Comparison of ENCODE assay signal across 1 cellular context in the genomic region with DNA sequence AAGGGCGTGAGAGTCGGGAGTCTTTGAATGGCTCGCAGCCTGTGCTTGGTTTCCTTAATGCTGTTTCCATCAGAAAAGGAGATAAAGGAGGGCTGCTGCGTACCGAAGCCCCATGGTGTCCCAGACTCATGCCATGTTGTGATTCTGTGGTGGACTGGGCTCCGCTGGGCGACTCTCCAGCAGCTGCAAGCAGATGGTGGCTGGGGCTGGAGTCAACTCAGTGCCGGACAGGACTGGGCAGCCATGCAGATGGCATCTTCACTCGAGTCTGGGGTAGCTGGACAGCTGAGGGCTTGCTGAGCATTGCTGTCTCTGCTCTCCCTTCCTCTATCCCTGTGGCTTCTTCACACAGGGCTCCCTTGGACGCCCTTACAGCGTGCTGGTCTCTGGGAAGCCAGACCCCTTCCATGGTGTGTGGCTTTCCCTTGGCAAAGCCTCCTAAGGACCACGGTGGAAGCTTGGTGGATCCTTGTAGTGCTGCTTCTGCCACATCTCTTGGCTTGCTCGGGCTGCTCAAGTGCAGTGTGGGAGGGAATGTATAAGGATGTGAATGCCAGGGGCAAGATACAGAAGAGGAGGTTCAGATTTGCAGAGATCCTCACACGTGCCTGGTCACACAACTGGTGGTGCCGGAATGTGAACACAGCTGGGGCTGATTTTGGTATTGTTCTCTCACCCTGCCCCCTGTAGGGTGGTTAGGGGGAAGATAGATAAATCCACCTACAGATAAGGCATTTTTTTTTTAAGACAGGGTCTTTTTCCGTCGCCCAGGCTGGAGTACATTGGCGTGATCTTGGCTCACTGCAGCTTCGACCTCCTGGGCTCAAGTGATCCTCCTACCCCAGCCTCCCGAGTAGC.
TF ChIP-seq lines count a peak whose summit lies in the region.

No MANE protein-coding gene starts in this region.

TF ChIP-seq in GM12878, 131 proteins besides CTCF, POLR2A, EP300 and RAD21:
- TF ChIP-seq RB1 (IDR thresholded peaks at IDR 0.05; ENCODE audit: borderline replicate concordance) (no peak), SREBF1 (IDR thresholded peaks at IDR 0.05; ENCODE audit: low read length) (no peak), KLF5 (IDR thresholded peaks at IDR 0.05; ENCODE audit: partially characterized antibody) (no peak), LARP7 (IDR thresholded peaks at IDR 0.05) (no peak), EGR1 (IDR thresholded peaks at IDR 0.05; ENCODE audit: borderline replicate concordance in 1 of 2, low read depth in 2 of 2, low read length in 2 of 2) (no peak), FOS (IDR thresholded peaks at IDR 0.05; ENCODE audit: borderline replicate concordance, extremely low read depth, insufficient read length) (no peak), KAT2A (conservative IDR thresholded peaks at IDR 0.05; ENCODE audit: control insufficient read depth, low read depth, low read length) (no peak), PKNOX1 (IDR thresholded peaks at IDR 0.05) (no peak), CEBPB (IDR thresholded peaks at IDR 0.05; ENCODE audit: borderline replicate concordance in 1 of 2, low read depth in 2 of 2, low read length in 2 of 2) (no peak), ZNF687 (IDR thresholded peaks at IDR 0.05) (no peak), POLR2AphosphoS5 (IDR thresholded peaks at IDR 0.05; ENCODE audit: low read length) (no peak), BCL11A (IDR thresholded peaks at IDR 0.05; ENCODE audit: low read depth, low read length) (no peak), PAX8 (IDR thresholded peaks at IDR 0.05) (no peak), YY1 (IDR thresholded peaks at IDR 0.05; ENCODE audit: low read depth, low read length) (no peak), ASH2L (IDR thresholded peaks at IDR 0.05; ENCODE audit: borderline replicate concordance, low read depth) (no peak), CREM (IDR thresholded peaks at IDR 0.05; ENCODE audit: low read depth) (no peak)
- TF ChIP-seq, protein P1, sequence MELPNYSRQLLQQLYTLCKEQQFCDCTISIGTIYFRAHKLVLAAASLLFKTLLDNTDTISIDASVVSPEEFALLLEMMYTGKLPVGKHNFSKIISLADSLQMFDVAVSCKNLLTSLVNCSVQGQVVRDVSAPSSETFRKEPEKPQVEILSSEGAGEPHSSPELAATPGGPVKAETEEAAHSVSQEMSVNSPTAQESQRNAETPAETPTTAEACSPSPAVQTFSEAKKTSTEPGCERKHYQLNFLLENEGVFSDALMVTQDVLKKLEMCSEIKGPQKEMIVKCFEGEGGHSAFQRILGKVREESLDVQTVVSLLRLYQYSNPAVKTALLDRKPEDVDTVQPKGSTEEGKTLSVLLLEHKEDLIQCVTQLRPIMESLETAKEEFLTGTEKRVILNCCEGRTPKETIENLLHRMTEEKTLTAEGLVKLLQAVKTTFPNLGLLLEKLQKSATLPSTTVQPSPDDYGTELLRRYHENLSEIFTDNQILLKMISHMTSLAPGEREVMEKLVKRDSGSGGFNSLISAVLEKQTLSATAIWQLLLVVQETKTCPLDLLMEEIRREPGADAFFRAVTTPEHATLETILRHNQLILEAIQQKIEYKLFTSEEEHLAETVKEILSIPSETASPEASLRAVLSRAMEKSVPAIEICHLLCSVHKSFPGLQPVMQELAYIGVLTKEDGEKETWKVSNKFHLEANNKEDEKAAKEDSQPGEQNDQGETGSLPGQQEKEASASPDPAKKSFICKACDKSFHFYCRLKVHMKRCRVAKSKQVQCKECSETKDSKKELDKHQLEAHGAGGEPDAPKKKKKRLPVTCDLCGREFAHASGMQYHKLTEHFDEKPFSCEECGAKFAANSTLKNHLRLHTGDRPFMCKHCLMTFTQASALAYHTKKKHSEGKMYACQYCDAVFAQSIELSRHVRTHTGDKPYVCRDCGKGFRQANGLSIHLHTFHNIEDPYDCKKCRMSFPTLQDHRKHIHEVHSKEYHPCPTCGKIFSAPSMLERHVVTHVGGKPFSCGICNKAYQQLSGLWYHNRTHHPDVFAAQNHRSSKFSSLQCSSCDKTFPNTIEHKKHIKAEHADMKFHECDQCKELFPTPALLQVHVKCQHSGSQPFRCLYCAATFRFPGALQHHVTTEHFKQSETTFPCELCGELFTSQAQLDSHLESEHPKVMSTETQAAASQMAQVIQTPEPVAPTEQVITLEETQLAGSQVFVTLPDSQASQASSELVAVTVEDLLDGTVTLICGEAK (IDR thresholded peaks at IDR 0.05; ENCODE audit: borderline replicate concordance), result no peak
- TF ChIP-seq, protein P2, sequence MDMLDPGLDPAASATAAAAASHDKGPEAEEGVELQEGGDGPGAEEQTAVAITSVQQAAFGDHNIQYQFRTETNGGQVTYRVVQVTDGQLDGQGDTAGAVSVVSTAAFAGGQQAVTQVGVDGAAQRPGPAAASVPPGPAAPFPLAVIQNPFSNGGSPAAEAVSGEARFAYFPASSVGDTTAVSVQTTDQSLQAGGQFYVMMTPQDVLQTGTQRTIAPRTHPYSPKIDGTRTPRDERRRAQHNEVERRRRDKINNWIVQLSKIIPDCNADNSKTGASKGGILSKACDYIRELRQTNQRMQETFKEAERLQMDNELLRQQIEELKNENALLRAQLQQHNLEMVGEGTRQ (IDR thresholded peaks at IDR 0.05; ENCODE audit: borderline replicate concordance, low read depth, low read length), result no peak
- TF ChIP-seq, protein P3, sequence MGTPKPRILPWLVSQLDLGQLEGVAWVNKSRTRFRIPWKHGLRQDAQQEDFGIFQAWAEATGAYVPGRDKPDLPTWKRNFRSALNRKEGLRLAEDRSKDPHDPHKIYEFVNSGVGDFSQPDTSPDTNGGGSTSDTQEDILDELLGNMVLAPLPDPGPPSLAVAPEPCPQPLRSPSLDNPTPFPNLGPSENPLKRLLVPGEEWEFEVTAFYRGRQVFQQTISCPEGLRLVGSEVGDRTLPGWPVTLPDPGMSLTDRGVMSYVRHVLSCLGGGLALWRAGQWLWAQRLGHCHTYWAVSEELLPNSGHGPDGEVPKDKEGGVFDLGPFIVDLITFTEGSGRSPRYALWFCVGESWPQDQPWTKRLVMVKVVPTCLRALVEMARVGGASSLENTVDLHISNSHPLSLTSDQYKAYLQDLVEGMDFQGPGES (IDR thresholded peaks at IDR 0.05), result no peak
